Comparison of ENCODE assay signal across 10 cellular contexts in genomic region chr9:132042324-132042723, GRCh38. TPM values are rescaled to one million over a fixed set of nuclear protein-coding genes. Genes with fewer than 3 reads are reported as not detected.
A peak's percentile ranks its signal among the peaks of the same experiment; 100 is the strongest.
DNase-seq lines count a peak whose midpoint lies in the region; ATAC-seq and TF ChIP-seq lines count a peak whose summit lies in the region.
"Had no signal": no experiment of that assay in that cellular context is flagged by ENCODE, and none has a peak within 500 bp of the region (broad histone marks: within the 10 kb centered on the region; RNA-seq: fewer than 3 reads in every experiment).

No MANE protein-coding gene starts in this region.

- peak overlapping the region; percentile 99 for H2BK5ac ChIP-seq in IMR-90 (ENCODE audit: low read depth, low read length, poor library complexity, severe bottlenecking)

- H3K27ac ChIP-seq in IMR-90 (ENCODE audit: insufficient read depth, low read length): peak overlapping the region; percentile 12

- peak overlapping the region; percentile 97 for H2BK20ac ChIP-seq in IMR-90 (ENCODE audit: low read depth, low read length)

- POLR2A ChIA-PET in IMR-90 (lab: Charles Lee; ENCODE audit: unreplicated experiment): no interaction called here

- peak; percentile 92 for DNase-seq in AG08395 (ENCODE audit: low spot score)
- peak; percentile 99 for DNase-seq in IMR-90
- DNase-seq in glomerular visceral epithelial cell (ENCODE audit: extremely low spot score): peak; percentile 90
- DNase-seq in effector memory CD8-positive, alpha-beta T cell: no peak
- no peak for DNase-seq in NCI-H1105 (lab: John Stamatoyannopoulos, UW)
- DNase-seq in CD14-positive monocyte (ENCODE audit: low spot score): no peak
- DNase-seq: activated gamma-delta T cell treated with Interleukin-2 at 50 U/mL for 16 hours had no signal

- no TSS peak for BruUV-seq in IMR-90 (replicated peaks; lab: Mats Ljungman, UMichigan)

- peak overlapping the region; percentile 98 for H2AK5ac ChIP-seq in IMR-90 (ENCODE audit: low read depth, low read length)

- H2BK120ac ChIP-seq in IMR-90 (ENCODE audit: low read depth, low read length): peak overlapping the region; percentile 93

- peak overlapping the region; percentile 68; the same call in 1 of the 2 replicates for H3K56ac ChIP-seq in IMR-90 (ENCODE audit: extremely low read depth, insufficient read depth, low read length)

- TF ChIP-seq CTCF in IMR-90 (conservative IDR thresholded peaks at IDR 0.05; ENCODE audit: low read depth, low read length) (no peak), WI38 (IDR thresholded peaks at IDR 0.05; ENCODE audit: low read depth, low read length) (no peak), CD14-positive monocyte (IDR thresholded peaks at IDR 0.05) (no peak)

- H3K4me2 ChIP-seq in IMR-90 (ENCODE audit: low read depth, low read length): peak overlapping the region; percentile 54; the same call in 1 of the 2 replicates

- no peak overlapping the region for H3K27ac Mint-ChIP-seq in effector memory CD8-positive, alpha-beta T cell
- H3K27ac Mint-ChIP-seq in CD14-positive monocyte: no peak overlapping the region
- H3K27ac Mint-ChIP-seq: memory B cell had no signal

- CTCF ChIA-PET in IMR-90 (lab: Yijun Ruan, JAX): no interaction called here

- H3K9me3 Mint-ChIP-seq in effector memory CD8-positive, alpha-beta T cell: no peaks in the 10 kb centered on the region
- H3K9me3 Mint-ChIP-seq in CD14-positive monocyte: no peaks in the 10 kb centered on the region
- H3K9me3 Mint-ChIP-seq: memory B cell had no signal

- peak overlapping the region; percentile 91; the same call in 2 of the 3 replicates for H2BK15ac ChIP-seq in IMR-90 (ENCODE audit: low read depth, low read length)

- TF ChIP-seq POLR2A in IMR-90 (IDR thresholded peaks at IDR 0.05; ENCODE audit: low read depth, low read length): 0 out of 2 replicates have a peak, but pooled peaks have one; percentile 21

- in situ Hi-C loops in IMR-90 (cut with MboI; ENCODE audit: low sequenced_read_pairs): no loop called here

- TF ChIP-seq RAD21 in IMR-90 (IDR thresholded peaks at IDR 0.05; ENCODE audit: low read length): peak; percentile 39

- no peak overlapping the region for H3K9ac ChIP-seq in IMR-90 (ENCODE audit: low read depth, low read length)

- H3K36me3 Mint-ChIP-seq in effector memory CD8-positive, alpha-beta T cell (ENCODE audit: insufficient read depth): peaks cover 9% of the 10 kb centered on the region
- H3K36me3 Mint-ChIP-seq in CD14-positive monocyte: peaks cover 7 to 9% of the 10 kb centered on the region in 2 donors

- peak overlapping the region; percentile 95 for H2AK9ac ChIP-seq in IMR-90 (replicated peaks; ENCODE audit: low read depth, low read length, poor library complexity)

- peak overlapping the region; percentile 54 for H4K5ac ChIP-seq in IMR-90 (ENCODE audit: low read depth, low read length)

- peak overlapping the region; percentile 67 for H2AFZ ChIP-seq in IMR-90 (replicated peaks; ENCODE audit: low read length, poor library complexity)

- H3K27me3 Mint-ChIP-seq in effector memory CD8-positive, alpha-beta T cell: no peaks in the 10 kb centered on the region
- peaks cover 0 to 2% (median 0%) of the 10 kb centered on the region in 3 donors for H3K27me3 Mint-ChIP-seq in CD14-positive monocyte (ENCODE audit: low read depth in 3 of 3)
- H3K27me3 Mint-ChIP-seq: memory B cell had no signal

- intact Hi-C loops in IMR-90 (cut with micrococcal nuclease) (no loop called here), CD14-positive monocyte (cut with micrococcal nuclease) (no loop called here)

- H3K18ac ChIP-seq in IMR-90 (ENCODE audit: low read depth, low read length): peak overlapping the region; percentile 64

- H4K20me1 ChIP-seq in IMR-90 (ENCODE audit: insufficient read depth, low read length): no peaks in the 10 kb centered on the region

- peak overlapping the region; percentile 32 to 87 for H4K8ac ChIP-seq in IMR-90 (ENCODE audit: low read depth in 2 of 2, low read length in 2 of 2)

- ATAC-seq in IMR-90 (ENCODE audit: low read depth) (peak; percentile 96), GM21576 (IDR thresholded peaks at IDR 0.05; ENCODE audit: unreplicated experiment) (no peak)
- no peak for ATAC-seq in effector memory CD8-positive, alpha-beta T cell (replicated peaks)

- dilution Hi-C loops in IMR-90 (cut with HindIII; ENCODE audit: low sequenced_read_pairs, unreplicated experiment): no loop called here

- peak overlapping the region; percentile 91 for H4K91ac ChIP-seq in IMR-90 (ENCODE audit: insufficient read depth, low read depth, low read length)

- H3K4me1 Mint-ChIP-seq in effector memory CD8-positive, alpha-beta T cell (ENCODE audit: low read depth in 2 of 2): peaks cover 15 to 21% of the 10 kb centered on the region in 2 donors
- H3K4me1 Mint-ChIP-seq in CD14-positive monocyte: peaks cover 5% of the 10 kb centered on the region

- no peak overlapping the region for H3K4me3 ChIP-seq in IMR-90 (ENCODE audit: insufficient read depth, low read depth, low read length)
- H3K4me3 ChIP-seq in WI38 (ENCODE audit: low read depth, low read length): peak overlapping the region; percentile 22; the same call in 1 of the 2 replicates

- no peak overlapping the region for H3K4me3 Mint-ChIP-seq in effector memory CD8-positive, alpha-beta T cell
- no peak overlapping the region for H3K4me3 Mint-ChIP-seq in CD14-positive monocyte
- H3K4me3 Mint-ChIP-seq: memory B cell had no signal

- no peaks in the 10 kb centered on the region for H3K36me3 ChIP-seq in IMR-90 (ENCODE audit: control insufficient read depth, insufficient read depth, low read length)

- no CpG with 5 or more reads among the region's 4 CpGs for WGBS in IMR-90 (ENCODE audit: extremely low coverage in 2 of 2, insufficient read length in 1 of 2), 2 experiments

- H3K9me1 ChIP-seq in IMR-90 (ENCODE audit: insufficient read depth, low read length): peaks cover 25% of the 10 kb centered on the region

- peak overlapping the region; percentile 87 for H3K14ac ChIP-seq in IMR-90 (replicated peaks; ENCODE audit: low read depth, low read length)

- no peaks in the 10 kb centered on the region for H3K27me3 ChIP-seq in IMR-90 (ENCODE audit: control insufficient read depth, insufficient read depth, low read length)

- H3K4me1 ChIP-seq in IMR-90 (ENCODE audit: control insufficient read depth, insufficient read depth, low read length): peaks cover 15% of the 10 kb centered on the region

- no peaks in the 10 kb centered on the region for H3K9me3 ChIP-seq in IMR-90 (ENCODE audit: control insufficient read depth, insufficient read depth, low read length)

- H3K79me1 ChIP-seq in IMR-90 (ENCODE audit: low read depth in 1 of 2, low read length in 2 of 2): peaks cover 51 to 78% of the 10 kb centered on the region in 2 experiments

- H3K23ac ChIP-seq in IMR-90 (ENCODE audit: low read depth, low read length): peak overlapping the region; percentile 88

- H3K4ac ChIP-seq in IMR-90 (ENCODE audit: low read depth, low read length): peak overlapping the region; percentile 95

TF ChIP-seq in IMR-90, 13 proteins besides CTCF, POLR2A, EP300 and RAD21:
- TF ChIP-seq SMC3 (IDR thresholded peaks at IDR 0.05; ENCODE audit: low read depth, low read length) (no peak), FOS (IDR thresholded peaks at IDR 0.05; ENCODE audit: low read depth, low read length) (peak; percentile 77), CHD1 (IDR thresholded peaks at IDR 0.05; ENCODE audit: low read depth, low read length) (no peak), MAZ (IDR thresholded peaks at IDR 0.05; ENCODE audit: borderline replicate concordance, low read depth, low read length) (peak; percentile 72; the same call in 1 of the 2 replicates), RCOR1 (IDR thresholded peaks at IDR 0.05; ENCODE audit: insufficient replicate concordance, low read length) (peak; percentile 99), NFE2L2 (IDR thresholded peaks at IDR 0.05; ENCODE audit: low read depth, low read length) (peak; percentile 97), RFX5 (IDR thresholded peaks at IDR 0.05; ENCODE audit: low read depth, low read length) (no peak), USF2 (IDR thresholded peaks at IDR 0.05; ENCODE audit: low read depth, low read length) (peak; percentile 57), BHLHE40 (IDR thresholded peaks at IDR 0.05; ENCODE audit: low read depth, low read length) (peak; percentile 76; the same call in 1 of the 2 replicates), CEBPB (IDR thresholded peaks at IDR 0.05; ENCODE audit: low read depth, low read length) (no peak), MAFK (IDR thresholded peaks at IDR 0.05; ENCODE audit: low read depth, low read length) (peak; percentile 89)
- TF ChIP-seq, protein P1, sequence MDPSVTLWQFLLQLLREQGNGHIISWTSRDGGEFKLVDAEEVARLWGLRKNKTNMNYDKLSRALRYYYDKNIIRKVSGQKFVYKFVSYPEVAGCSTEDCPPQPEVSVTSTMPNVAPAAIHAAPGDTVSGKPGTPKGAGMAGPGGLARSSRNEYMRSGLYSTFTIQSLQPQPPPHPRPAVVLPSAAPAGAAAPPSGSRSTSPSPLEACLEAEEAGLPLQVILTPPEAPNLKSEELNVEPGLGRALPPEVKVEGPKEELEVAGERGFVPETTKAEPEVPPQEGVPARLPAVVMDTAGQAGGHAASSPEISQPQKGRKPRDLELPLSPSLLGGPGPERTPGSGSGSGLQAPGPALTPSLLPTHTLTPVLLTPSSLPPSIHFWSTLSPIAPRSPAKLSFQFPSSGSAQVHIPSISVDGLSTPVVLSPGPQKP (IDR thresholded peaks at IDR 0.05; ENCODE audit: borderline replicate concordance, low read depth, low read length): no peak

RNA-seq across cellular contexts. Expression of gene MED27, which starts 37.3 kb away (rescaled TPM):
- 51.9 and 63.4 TPM in 2 replicates for total RNA-seq in IMR-90 (2012; rRNA removed)
- polyA plus RNA-seq in IMR-90 (2012; rRNA removed) (50.2 and 51.6 TPM in 2 replicates), CD14-positive monocyte (10 to 100 TPM; 25.8 to 26.9 TPM)
- 33.8 and 51.4 TPM in 2 replicates for polyA plus RNA-seq in IMR-90 (2012; cell fraction: cytosol; rRNA removed)
- 18.2 and 24.4 TPM in 2 replicates for polyA plus RNA-seq in IMR-90 (2012; cell fraction: nucleus; rRNA removed; ENCODE audit: low replicate concordance)

Comparison
In these comparisons a context has a peak if more than half of its experiments do, and no peak if none do; other contexts are left out.
1. DNase-seq: peak in AG08395 (single experiment), IMR-90 (single experiment) and glomerular visceral epithelial cell (single experiment); none in effector memory CD8-positive, alpha-beta T cell (0 of 3), NCI-H1105 (single experiment) and CD14-positive monocyte (single experiment).